Comparison of ENCODE assay signal across 8 cellular contexts in the genomic region with DNA sequence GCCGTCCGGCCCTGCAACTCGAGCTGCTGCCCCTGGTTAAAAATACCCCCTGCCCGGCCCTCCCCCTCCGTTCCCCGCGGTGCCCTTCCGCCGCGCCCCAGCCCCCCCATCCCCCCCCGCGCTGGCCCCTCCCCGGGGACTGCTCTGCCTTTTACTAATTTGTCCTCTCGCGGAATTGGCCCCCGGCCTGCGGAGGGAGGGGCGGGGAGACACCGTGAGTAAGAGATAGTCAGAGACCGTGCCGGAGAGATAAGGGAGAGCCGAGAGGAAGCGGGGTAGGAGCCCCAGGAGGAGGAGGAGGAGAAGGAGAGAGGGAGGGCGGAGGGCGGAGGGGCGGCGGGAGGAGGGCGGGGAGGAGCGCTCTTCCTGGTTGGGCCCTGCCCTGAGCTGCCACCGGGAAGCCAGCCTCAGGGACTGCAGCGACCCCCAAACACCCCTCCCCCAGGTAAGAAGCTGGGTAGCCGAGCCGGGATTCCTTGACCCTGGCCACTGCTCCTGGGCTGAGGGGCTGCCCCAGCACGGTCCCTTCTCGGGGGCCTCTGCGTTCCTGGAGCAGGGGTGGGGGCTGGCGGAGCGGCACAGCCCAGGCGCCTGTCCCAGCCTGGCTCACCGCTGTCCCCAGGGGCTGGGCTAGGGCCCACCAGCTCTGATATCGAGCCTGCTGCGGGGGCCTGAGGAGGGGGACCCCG. TPM values are rescaled to one million over a fixed set of nuclear protein-coding genes. Genes with fewer than 3 reads are reported as not detected.
DNase-seq lines count a peak whose midpoint lies in the region; ATAC-seq, FAIRE-seq and TF ChIP-seq lines count a peak whose summit lies in the region.

A gene (plus strand): TSS at position 360 of the 689 bp plus-strand sequence. CDS start 774 bp downstream, outside the sequence.

- peak within 1 kb of the TSS; percentile 86 for H3K27ac Mint-ChIP-seq in activated T-cell treated with anti-CD3 and anti-CD28 coated beads, Interleukin-2, amount 50 U/mL, for 24 hours

- H3K4me3 ChIP-seq in AG10803 (ENCODE audit: low read length) (peak within 1 kb of the TSS; percentile 91), Peyer's patch (peak within 1 kb of the TSS; percentile 75 to 97 (median 82))

- no peaks in the 10 kb centered on the region for H3K9me3 Mint-ChIP-seq in activated T-cell treated with anti-CD3 and anti-CD28 coated beads, Interleukin-2, amount 50 U/mL, for 24 hours

- peak in 1 of 2 donors; percentile 23 for TF ChIP-seq POLR2A in Peyer's patch (IDR thresholded peaks at IDR 0.05)

- peaks cover 17% of the 10 kb centered on the region for H3K36me3 Mint-ChIP-seq in activated T-cell treated with anti-CD3 and anti-CD28 coated beads, Interleukin-2, amount 50 U/mL, for 24 hours (ENCODE audit: low read depth)

- peak within 1 kb of the TSS; percentile 86 for H3K4me3 Mint-ChIP-seq in activated T-cell treated with anti-CD3 and anti-CD28 coated beads, Interleukin-2, amount 50 U/mL, for 24 hours

- peak; percentile 67 for FAIRE-seq in GM19239 (lab: Jason Lieb, UNC)

- no peaks in the 10 kb centered on the region for H3K9me3 ChIP-seq in Peyer's patch

- DNase-seq in AG10803 (ENCODE audit: low read depth) (peak; percentile 76), GM19239 (ENCODE audit: insufficient read length, low spot score) (peak; percentile 82), HT-29 (ENCODE audit: low spot score) (peak; percentile 68), Peyer's patch (peak; percentile 79 to 95 (median 91)), myocyte (ENCODE audit: low read depth) (peak; percentile 89)
- peak; percentile 84 for DNase-seq in activated T-cell treated with anti-CD3 and anti-CD28 coated beads, Interleukin-2, amount 50 U/mL, for 24 hours
- peak; percentile 62 to 65 for DNase-seq in stimulated activated CD8-positive, alpha-beta memory T cell treated with anti-CD3 and anti-CD28 coated beads, Interleukin-7, amount 100 ng/mL, for 4 hours (ENCODE audit: low read depth in 2 of 2)

- H3K36me3 ChIP-seq in Peyer's patch: peaks cover 0 to 28% (median 0%) of the 10 kb centered on the region in 3 donors

- H3K27me3 ChIP-seq in Peyer's patch: no peaks in the 10 kb centered on the region

- TF ChIP-seq CTCF in AG10803 (conservative IDR thresholded peaks at IDR 0.05; ENCODE audit: low read length): no peak
- TF ChIP-seq CTCF in Peyer's patch (IDR thresholded peaks at IDR 0.05): peak in 1 of 6 experiments; percentile 17

- H3K27ac ChIP-seq in Peyer's patch: peak within 1 kb of the TSS; percentile 90 to 99 (median 94)

- H3K4me1 ChIP-seq in Peyer's patch: peaks cover 0 to 31% (median 9%) of the 10 kb centered on the region in 4 donors

- H3K4me1 Mint-ChIP-seq in activated T-cell treated with anti-CD3 and anti-CD28 coated beads, Interleukin-2, amount 50 U/mL, for 24 hours (ENCODE audit: low read depth): peaks cover 18% of the 10 kb centered on the region

- no peaks in the 10 kb centered on the region for H3K27me3 Mint-ChIP-seq in activated T-cell treated with anti-CD3 and anti-CD28 coated beads, Interleukin-2, amount 50 U/mL, for 24 hours

- peak; percentile 69 for ATAC-seq in esophagus mucosa

RNA-seq across cellular contexts. Expression of the gene that starts here (rescaled TPM):
- total RNA-seq in HT-29 (2014; rRNA removed; shearing (Covaris generic)): 594 and 654 TPM in 2 replicates
- total RNA-seq in Peyer's patch: 100 to 1,000 TPM; 320 to 598 (median 559) TPM
- total RNA-seq in esophagus mucosa: 510 TPM
- total RNA-seq in myocyte: 130 and 149 TPM in 2 replicates
- polyA plus RNA-seq in myocyte (2012): 105 TPM

Comparison
In these comparisons a context has a peak if more than half of its experiments do, and no peak if none do; other contexts are left out.
1. Peak in every context shown above with its lines: DNase-seq, ATAC-seq, H3K4me3 ChIP-seq and H3K27ac ChIP-seq.